11 cellular contexts compared by ENCODE assay signal in genomic region chr6:20919677-20920385, GRCh38.
DNase-seq lines count a peak whose midpoint lies in the region; ATAC-seq and TF ChIP-seq lines count a peak whose summit lies in the region.
"Had no signal": no experiment of that assay in that cellular context is flagged by ENCODE, and none has a peak within 500 bp of the region (broad histone marks: within the 10 kb centered on the region; RNA-seq: fewer than 3 reads in every experiment).

No MANE protein-coding gene starts in this region.

- H3K36me3 Mint-ChIP-seq in natural killer cell treated with Interleukin-12 subunit alpha and Interleukin-12 subunit beta and Interleukin-15 and Interleukin-18, amount 100 ng/mL, for 72 hours, result peaks cover 16% of the 10 kb centered on the region
- peaks cover 7% of the 10 kb centered on the region for H3K36me3 Mint-ChIP-seq in natural killer cell

- peaks cover 6 to 29% of the 10 kb centered on the region in 2 donors for H3K4me1 Mint-ChIP-seq in natural killer cell treated with Interleukin-12 subunit alpha and Interleukin-12 subunit beta and Interleukin-15 and Interleukin-18, amount 100 ng/mL, for 72 hours (ENCODE audit: low read depth in 2 of 2)
- H3K4me1 Mint-ChIP-seq in natural killer cell, result peaks cover 8 to 11% of the 10 kb centered on the region in 2 donors

- TF ChIP-seq CTCF in natural killer cell (IDR thresholded peaks at IDR 0.05) (no peak), RWPE1 (conservative IDR thresholded peaks at IDR 0.05; ENCODE audit: low read depth) (no peak)

- POLR2A ChIA-PET in RWPE1 (lab: Yijun Ruan, JAX; ENCODE audit: low non-redundant PET), result interaction anchor here (0.6 kb wide), 1 partner anchor 674 kb away, joined by 3 read pairs; the partner anchor contains the start of gene SOX4

- peak overlapping the region in 1 of 2 donors; percentile 59 for H3K27ac Mint-ChIP-seq in natural killer cell treated with Interleukin-12 subunit alpha and Interleukin-12 subunit beta and Interleukin-15 and Interleukin-18, amount 100 ng/mL, for 72 hours
- H3K27ac Mint-ChIP-seq in natural killer cell, result no peak overlapping the region
- H3K27ac Mint-ChIP-seq: naive thymus-derived CD4-positive, alpha-beta T cell had no signal

- peak in 1 of 2 donors; percentile 91 for ATAC-seq in natural killer cell treated with Interleukin-12 subunit alpha and Interleukin-12 subunit beta and Interleukin-15 and Interleukin-18, amount 100 ng/mL, for 72 hours
- ATAC-seq in natural killer cell, result no peak
- peak; percentile 89 for ATAC-seq in HG02623 (IDR thresholded peaks at IDR 0.05; ENCODE audit: unreplicated experiment)
- ATAC-seq in stimulated activated naive CD8-positive, alpha-beta T cell treated with anti-CD3 and anti-CD28 coated beads, Interleukin-15, Interleukin-2, amounts not matched to agents 100 U/mL and 50 U/mL, for 24 hours, result peak; percentile 87
- ATAC-seq: naive thymus-derived CD4-positive, alpha-beta T cell had no signal

- DNase-seq in natural killer cell treated with Interleukin-12 subunit alpha and Interleukin-12 subunit beta and Interleukin-15 and Interleukin-18, amount 100 ng/mL, for 72 hours (ENCODE audit: low spot score), result no peak
- DNase-seq in natural killer cell (no peak), NCI-H524 treated with DMSO at 0.1 percent for 48 hours (lab: John Stamatoyannopoulos, UW) (peak; percentile 37), RWPE1 (ENCODE audit: low spot score) (no peak), UCSD-AML1 (lab: John Stamatoyannopoulos, UW; ENCODE audit: unreplicated experiment) (no peak), NCI-H146 treated with DMSO at 0.1 percent for 48 hours (lab: John Stamatoyannopoulos, UW; ENCODE audit: unreplicated experiment) (no peak)
- DNase-seq in stimulated activated naive CD8-positive, alpha-beta T cell treated with anti-CD3 and anti-CD28 coated beads, Interleukin-15, Interleukin-2, amounts not matched to agents 100 U/mL and 50 U/mL, for 24 hours, result no peak
- DNase-seq: naive thymus-derived CD4-positive, alpha-beta T cell; NCI-H69 had no signal

- peaks cover 4% of the 10 kb centered on the region for H3K9me3 Mint-ChIP-seq in natural killer cell treated with Interleukin-12 subunit alpha and Interleukin-12 subunit beta and Interleukin-15 and Interleukin-18, amount 100 ng/mL, for 72 hours
- peaks cover 2 to 4% of the 10 kb centered on the region in 2 donors for H3K9me3 Mint-ChIP-seq in natural killer cell

- CTCF ChIA-PET in RWPE1 (lab: Yijun Ruan, JAX), result interaction anchor here (0.8 kb wide), 1 partner anchor 7 kb away, joined by 3 read pairs; no protein-coding TSS in a partner anchor

- no peaks in the 10 kb centered on the region for H3K27me3 Mint-ChIP-seq in natural killer cell treated with Interleukin-12 subunit alpha and Interleukin-12 subunit beta and Interleukin-15 and Interleukin-18, amount 100 ng/mL, for 72 hours
- H3K27me3 Mint-ChIP-seq in natural killer cell (ENCODE audit: low read depth in 2 of 2), result no peaks in the 10 kb centered on the region
- H3K27me3 Mint-ChIP-seq: naive thymus-derived CD4-positive, alpha-beta T cell had no signal

- H3K4me3 Mint-ChIP-seq in natural killer cell treated with Interleukin-12 subunit alpha and Interleukin-12 subunit beta and Interleukin-15 and Interleukin-18, amount 100 ng/mL, for 72 hours, result peak overlapping the region; percentile 7
- H3K4me3 Mint-ChIP-seq in natural killer cell, result no peak overlapping the region
- H3K4me3 Mint-ChIP-seq: naive thymus-derived CD4-positive, alpha-beta T cell had no signal

- intact Hi-C loops in natural killer cell (cut with micrococcal nuclease), result no loop called here

- no peak overlapping the region for H3K27ac ChIP-seq in RWPE1
- H3K27ac ChIP-seq: BLaER1 treated with 17β-estradiol and CSF1 and Interleukin-3, amounts not matched to agents 10 nM and 100 nM had no signal

Comparison
In these comparisons a context has a peak if more than half of its experiments do, and no peak if none do; other contexts are left out.
1. ATAC-seq: peak in HG02623 (single experiment) and stimulated activated naive CD8-positive, alpha-beta T cell treated with anti-CD3 and anti-CD28 coated beads, Interleukin-15, Interleukin-2, amounts not matched to agents 100 U/mL and 50 U/mL, for 24 hours (single experiment); none in natural killer cell (0 of 3).